In the genomic region with DNA sequence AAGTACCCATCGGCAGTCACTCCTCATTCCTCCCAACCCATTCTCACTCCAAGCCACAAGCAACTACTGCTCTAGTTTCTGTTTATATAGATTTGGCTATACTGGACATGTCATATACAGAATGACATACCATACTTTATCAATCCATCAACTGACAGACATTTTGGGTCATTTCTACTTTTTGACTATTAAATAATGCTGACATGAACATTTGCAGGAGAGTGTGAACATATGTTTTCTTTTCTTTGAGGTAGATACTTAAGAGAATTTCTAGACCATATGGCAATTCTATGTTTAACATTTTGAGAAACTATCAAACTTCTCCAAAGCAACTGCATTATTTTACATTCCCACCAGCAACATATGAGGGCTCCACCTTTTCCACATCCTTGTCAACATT, we compare ENCODE assay signal across 34 cellular contexts. TPM values are rescaled to one million over a fixed set of nuclear protein-coding genes. Genes with fewer than 3 reads are reported as not detected.
"Had no signal": no experiment of that assay in that cellular context is flagged by ENCODE, and none has a peak within 500 bp of the region (broad histone marks: within the 10 kb centered on the region; RNA-seq: fewer than 3 reads in every experiment).

No MANE protein-coding gene starts in this region.

- H3K27ac Mint-ChIP-seq: dendritic cell treated with granulocyte-macrophage colony-stimulating factor and Interleukin-4, amounts not matched to agents 40 ng/mL and 50 ng/mL, for 4 days; effector memory CD8-positive, alpha-beta T cell; endodermal cell; mesothelial cell of epicardium; naive thymus-derived CD8-positive, alpha-beta T cell had no signal

- H3K27ac ChIP-seq: colonic mucosa, epithelial cell of prostate, esophagus squamous epithelium, gastrocnemius medialis, heart right ventricle, left lung, lower lobe of right lung had no signal

- H3K9me3 ChIP-seq: colonic mucosa, esophagus squamous epithelium, gastrocnemius medialis, heart right ventricle, left lung, lower lobe of right lung, mucosa of descending colon had no signal

- ATAC-seq: effector memory CD8-positive, alpha-beta T cell; esophagus mucosa; gastrocnemius medialis; heart right ventricle; left cardiac atrium; left lung; left ventricle myocardium superior; lower lobe of right lung; mucosa of descending colon; naive thymus-derived CD8-positive, alpha-beta T cell had no signal

- H3K36me3 ChIP-seq: colonic mucosa, esophagus squamous epithelium, gastrocnemius medialis, lower lobe of right lung had no signal

- H3K4me3 ChIP-seq: colonic mucosa, esophagus squamous epithelium, gastrocnemius medialis, heart right ventricle, left lung, lower lobe of right lung, mucosa of descending colon had no signal

- H3K27me3 ChIP-seq: colonic mucosa, esophagus squamous epithelium, gastrocnemius medialis, heart right ventricle, left lung had no signal

- H3K4me1 ChIP-seq: colonic mucosa, esophagus squamous epithelium, gastrocnemius medialis, heart right ventricle, left lung, lower lobe of right lung had no signal

- DNase-seq: colonic mucosa; cortex of kidney; effector CD8-positive, alpha-beta T cell; effector memory CD8-positive, alpha-beta T cell; endodermal cell; erythroblast; esophagus squamous epithelium; foreskin fibroblast; foreskin melanocyte; gastrocnemius medialis; glutamatergic neuron; head of caudate nucleus; heart right ventricle; hypothalamus; left cardiac atrium; left lung; left ventricle myocardium superior; lower lobe of right lung; mesenchymal stem cell; mucosa of descending colon; naive B cell; naive thymus-derived CD8-positive, alpha-beta T cell had no signal

- H3K4me3 Mint-ChIP-seq: dendritic cell treated with granulocyte-macrophage colony-stimulating factor and Interleukin-4, amounts not matched to agents 40 ng/mL and 50 ng/mL, for 4 days; effector memory CD8-positive, alpha-beta T cell; endodermal cell; mesothelial cell of epicardium; naive thymus-derived CD8-positive, alpha-beta T cell had no signal

- H3K36me3 Mint-ChIP-seq: naive B cell had no signal

- H3K27me3 Mint-ChIP-seq: dendritic cell treated with granulocyte-macrophage colony-stimulating factor and Interleukin-4, amounts not matched to agents 40 ng/mL and 50 ng/mL, for 4 days; effector memory CD8-positive, alpha-beta T cell; naive B cell; naive thymus-derived CD8-positive, alpha-beta T cell had no signal

- FAIRE-seq: endometrium, islet of Langerhans, keratinocyte had no signal

- H3K9me3 Mint-ChIP-seq: dendritic cell treated with granulocyte-macrophage colony-stimulating factor and Interleukin-4, amounts not matched to agents 40 ng/mL and 50 ng/mL, for 4 days; effector memory CD8-positive, alpha-beta T cell; endodermal cell; mesothelial cell of epicardium; naive B cell; naive thymus-derived CD8-positive, alpha-beta T cell had no signal

- H3K4me1 Mint-ChIP-seq: endodermal cell; mesothelial cell of epicardium; naive B cell; naive thymus-derived CD8-positive, alpha-beta T cell had no signal

RNA-seq across cellular contexts. Expression of gene NMUR1, which starts 32.6 kb away (rescaled TPM):
- total RNA-seq: dermis microvascular lymphatic vessel endothelial cell, glomerular endothelial cell, kidney epithelial cell, left ventricle myocardium superior, lung microvascular endothelial cell, myocyte had no signal
- polyA plus RNA-seq: keratinocyte had no signal
